Comparison of ENCODE assay signal across 8 cellular contexts in genomic region chr1:9473032-9473792, GRCh38.
DNase-seq lines count a peak whose midpoint lies in the region; ATAC-seq and TF ChIP-seq lines count a peak whose summit lies in the region.

No MANE protein-coding gene starts in this region.

- H3K4me1 Mint-ChIP-seq in stimulated activated naive B cell treated with anti-CD40 and anti-IgM and Interleukin-4, amounts not matched to agents 10 μg/mL and 1 μg/mL and 100 μg/mL, for 72 hours = peaks cover 0 to 3% of the 10 kb centered on the region in 2 donors
- no peaks in the 10 kb centered on the region for H3K4me1 Mint-ChIP-seq in activated T-helper 2 cell treated with anti-CD3 and anti-CD28 coated beads, Interferon-gamma antibody, Interleukin-2, Interleukin-4, amounts not matched to agents 10 μg/mL and 5 μg/mL and 100 μg/mL, durations not matched to agents 14 hours and 24 hours and 36 hours (ENCODE audit: low read depth)

- intact Hi-C loops in left colon (cut with DNase I, micrococcal nuclease) = no loop called here
- intact Hi-C loops in activated T-helper 2 cell treated with anti-CD3 and anti-CD28 coated beads, Interferon-gamma antibody, Interleukin-2, Interleukin-4, amounts not matched to agents 10 μg/mL and 5 μg/mL and 100 μg/mL, durations not matched to agents 14 hours and 24 hours and 36 hours (cut with micrococcal nuclease) = no loop called here

- no peaks in the 10 kb centered on the region for H3K9me3 Mint-ChIP-seq in stimulated activated naive B cell treated with anti-CD40 and anti-IgM and Interleukin-4, amounts not matched to agents 10 μg/mL and 1 μg/mL and 100 μg/mL, for 72 hours
- H3K9me3 Mint-ChIP-seq in activated T-helper 2 cell treated with anti-CD3 and anti-CD28 coated beads, Interferon-gamma antibody, Interleukin-2, Interleukin-4, amounts not matched to agents 10 μg/mL and 5 μg/mL and 100 μg/mL, durations not matched to agents 14 hours and 24 hours and 36 hours = no peaks in the 10 kb centered on the region

- no peak overlapping the region for H3K4me3 Mint-ChIP-seq in stimulated activated naive B cell treated with anti-CD40 and anti-IgM and Interleukin-4, amounts not matched to agents 10 μg/mL and 1 μg/mL and 100 μg/mL, for 72 hours
- no peak overlapping the region for H3K4me3 Mint-ChIP-seq in activated T-helper 2 cell treated with anti-CD3 and anti-CD28 coated beads, Interferon-gamma antibody, Interleukin-2, Interleukin-4, amounts not matched to agents 10 μg/mL and 5 μg/mL and 100 μg/mL, durations not matched to agents 14 hours and 24 hours and 36 hours (ENCODE audit: low read depth)

- in situ Hi-C loops in astrocyte of the spinal cord (cut with HindIII; ENCODE audit: low sequenced_read_pairs) = no loop called here

- no peak overlapping the region for H3K4me3 ChIP-seq in astrocyte of the spinal cord (ENCODE audit: low read depth, low read length)

- H3K27ac Mint-ChIP-seq in stimulated activated naive B cell treated with anti-CD40 and anti-IgM and Interleukin-4, amounts not matched to agents 10 μg/mL and 1 μg/mL and 100 μg/mL, for 72 hours = no peak overlapping the region
- H3K27ac Mint-ChIP-seq in activated T-helper 2 cell treated with anti-CD3 and anti-CD28 coated beads, Interferon-gamma antibody, Interleukin-2, Interleukin-4, amounts not matched to agents 10 μg/mL and 5 μg/mL and 100 μg/mL, durations not matched to agents 14 hours and 24 hours and 36 hours = no peak overlapping the region

- TF ChIP-seq CTCF in astrocyte of the spinal cord (IDR thresholded peaks at IDR 0.05; ENCODE audit: low read depth, low read length) = no peak

- peak; percentile 95 for ATAC-seq in left colon
- ATAC-seq in stimulated activated naive B cell treated with anti-CD40 and anti-IgM and Interleukin-4, amounts not matched to agents 10 μg/mL and 1 μg/mL and 100 μg/mL, for 72 hours (replicated peaks) = no peak

- H3K27me3 Mint-ChIP-seq in stimulated activated naive B cell treated with anti-CD40 and anti-IgM and Interleukin-4, amounts not matched to agents 10 μg/mL and 1 μg/mL and 100 μg/mL, for 72 hours = peaks cover 17 to 36% of the 10 kb centered on the region in 2 donors
- peaks cover 15% of the 10 kb centered on the region for H3K27me3 Mint-ChIP-seq in activated T-helper 2 cell treated with anti-CD3 and anti-CD28 coated beads, Interferon-gamma antibody, Interleukin-2, Interleukin-4, amounts not matched to agents 10 μg/mL and 5 μg/mL and 100 μg/mL, durations not matched to agents 14 hours and 24 hours and 36 hours (ENCODE audit: low read depth)

- peak; percentile 95 for DNase-seq in AG08396 (ENCODE audit: low spot score)
- DNase-seq in HS-5 (ENCODE audit: low read depth) = peak; percentile 68
- DNase-seq in astrocyte of the spinal cord (ENCODE audit: low read depth, low spot score) = peak; percentile 90
- peak; percentile 50 to 80 for DNase-seq in left colon
- no peak for DNase-seq in stimulated activated naive B cell treated with anti-CD40 and anti-IgM and Interleukin-4, amounts not matched to agents 10 μg/mL and 1 μg/mL and 100 μg/mL, for 72 hours
- no peak for DNase-seq in GF-D8 (lab: John Stamatoyannopoulos, UW)
- DNase-seq in stimulated activated CD4-positive, alpha-beta T cell treated with anti-CD3 and anti-CD28 coated beads, Interleukin-4, amount 100 ng/mL, for 1 hour = no peak
- no peak for DNase-seq in activated T-helper 2 cell treated with anti-CD3 and anti-CD28 coated beads, Interferon-gamma antibody, Interleukin-2, Interleukin-4, amounts not matched to agents 10 μg/mL and 5 μg/mL and 100 μg/mL, durations not matched to agents 14 hours and 24 hours and 36 hours (ENCODE audit: low spot score)

- no peaks in the 10 kb centered on the region for H3K36me3 Mint-ChIP-seq in stimulated activated naive B cell treated with anti-CD40 and anti-IgM and Interleukin-4, amounts not matched to agents 10 μg/mL and 1 μg/mL and 100 μg/mL, for 72 hours
- no peaks in the 10 kb centered on the region for H3K36me3 Mint-ChIP-seq in activated T-helper 2 cell treated with anti-CD3 and anti-CD28 coated beads, Interferon-gamma antibody, Interleukin-2, Interleukin-4, amounts not matched to agents 10 μg/mL and 5 μg/mL and 100 μg/mL, durations not matched to agents 14 hours and 24 hours and 36 hours (ENCODE audit: low read depth)

Comparison
In these comparisons a context has a peak if more than half of its experiments do, and no peak if none do; other contexts are left out.
1. DNase-seq: peak in AG08396 (single experiment), HS-5 (single experiment), astrocyte of the spinal cord (single experiment) and left colon (2 of 2); none in stimulated activated naive B cell treated with anti-CD40 and anti-IgM and Interleukin-4, amounts not matched to agents 10 μg/mL and 1 μg/mL and 100 μg/mL, for 72 hours (single experiment), GF-D8 (single experiment), stimulated activated CD4-positive, alpha-beta T cell treated with anti-CD3 and anti-CD28 coated beads, Interleukin-4, amount 100 ng/mL, for 1 hour (single experiment) and activated T-helper 2 cell treated with anti-CD3 and anti-CD28 coated beads, Interferon-gamma antibody, Interleukin-2, Interleukin-4, amounts not matched to agents 10 μg/mL and 5 μg/mL and 100 μg/mL, durations not matched to agents 14 hours and 24 hours and 36 hours (single experiment).